1 cellular context compared by ENCODE assay signal in the genomic region with DNA sequence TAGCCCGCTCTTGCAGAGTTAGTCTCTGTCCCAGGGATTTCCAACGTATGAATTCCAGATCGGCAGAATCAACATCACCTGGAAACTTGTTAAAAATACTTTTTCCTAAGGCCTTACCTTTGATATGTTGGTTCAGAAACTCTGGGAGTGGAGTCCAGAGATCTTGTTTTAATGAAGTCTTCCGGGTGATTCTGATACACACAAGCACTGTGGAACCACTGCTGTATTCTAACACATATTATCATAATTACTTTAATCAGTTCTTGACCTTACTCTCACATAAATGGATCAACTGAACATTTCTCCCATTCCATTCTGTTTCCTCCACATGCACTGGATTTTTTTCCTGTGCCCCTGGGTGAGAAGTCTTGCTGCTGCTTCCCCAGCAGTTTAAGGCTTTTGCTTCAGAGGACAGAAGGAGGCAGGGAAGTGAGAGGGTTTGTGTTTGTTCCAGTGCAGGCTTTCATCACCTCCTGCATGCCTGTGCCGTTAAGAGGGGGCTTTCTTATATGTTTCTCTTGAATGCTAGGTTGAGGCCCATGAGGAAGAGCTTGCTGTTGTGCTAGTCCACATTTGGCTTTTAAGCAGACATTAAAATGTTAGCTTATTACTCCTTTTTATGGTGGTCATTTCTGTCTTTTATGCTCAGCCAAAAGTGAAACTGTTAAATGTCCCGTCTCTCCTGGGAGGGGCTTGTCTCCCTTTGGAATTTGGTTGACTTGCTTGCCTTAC.
TF ChIP-seq lines count a peak whose summit lies in the region.

No MANE protein-coding gene starts in this region.

TF ChIP-seq in HepG2, 621 proteins besides CTCF, POLR2A, EP300 and RAD21 (continued from another document):
- TF ChIP-seq ZKSCAN5 (CRISPR knock-in tag; IDR thresholded peaks at IDR 0.05): peak; percentile 56; the same call in 1 of the 2 replicates
